ENCODE assay signal across 8 cellular contexts in the genomic region with DNA sequence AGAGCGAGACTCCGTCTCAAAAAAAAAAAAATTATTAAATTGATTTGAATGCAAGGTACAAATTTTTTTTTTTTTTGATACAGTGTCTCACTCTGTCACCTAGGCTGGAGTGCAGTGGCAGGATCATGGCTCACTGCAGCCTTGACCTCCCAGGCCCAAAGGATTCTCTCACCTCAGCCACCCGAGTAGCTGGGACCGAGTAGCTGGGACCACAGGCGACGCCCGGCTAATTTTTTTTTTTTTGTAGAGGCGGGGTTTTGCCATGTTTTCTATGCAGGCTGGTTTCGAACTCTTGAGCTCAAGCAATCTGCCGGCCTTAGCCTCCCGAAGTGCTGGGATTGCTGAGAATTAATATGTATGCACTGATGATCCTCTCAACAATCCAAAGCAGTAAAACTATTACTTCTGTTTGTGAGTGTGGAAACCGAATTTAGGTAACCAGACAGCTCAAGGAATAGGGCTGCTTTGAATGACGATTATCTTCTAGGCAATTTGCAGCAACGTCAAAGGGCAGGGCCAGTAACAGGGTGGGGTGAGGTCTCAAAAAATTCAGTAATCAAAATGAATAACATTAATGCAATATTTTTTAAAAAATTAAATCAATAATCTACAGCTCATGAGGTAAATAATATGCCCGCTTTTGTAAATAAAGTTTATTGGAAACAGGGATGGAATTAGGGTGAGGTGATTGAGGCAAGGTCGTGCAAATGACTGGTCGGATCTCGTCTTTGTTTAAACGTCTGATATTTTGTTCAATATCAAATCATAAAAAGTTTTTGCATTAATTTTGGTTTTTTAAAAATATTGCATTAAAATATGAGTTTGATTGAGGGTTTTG. TPM values are rescaled to one million over a fixed set of nuclear protein-coding genes. Genes with fewer than 3 reads are reported as not detected.
DNase-seq lines count a peak whose midpoint lies in the region; ATAC-seq and TF ChIP-seq lines count a peak whose summit lies in the region.

No MANE protein-coding gene starts in this region.

- peaks cover 36% of the 10 kb centered on the region for H3K36me3 ChIP-seq in DOHH2 (ENCODE audit: control insufficient read depth, low read length)
- H3K36me3 ChIP-seq in muscle layer of colon (ENCODE audit: insufficient read depth, low read length) = no peaks in the 10 kb centered on the region

- peaks cover 21% of the 10 kb centered on the region for H3K4me1 ChIP-seq in DOHH2 (ENCODE audit: control insufficient read depth, low read length)
- H3K4me1 ChIP-seq in muscle layer of colon (ENCODE audit: insufficient read depth, low read length) = no peaks in the 10 kb centered on the region

- DNase-seq in LoVo (ENCODE audit: low spot score) = peak; percentile 1
- peak; percentile 8 to 15 for DNase-seq in cardiac fibroblast (ENCODE audit: low read depth in 2 of 2)
- no peak for DNase-seq in 8988T
- DNase-seq in SKM-1 (lab: John Stamatoyannopoulos, UW; ENCODE audit: unreplicated experiment) = no peak
- DNase-seq in omental fat pad (ENCODE audit: low spot score) = no peak
- no peak for DNase-seq in activated CD4-positive, CD25-positive, alpha-beta regulatory T cell treated with anti-CD3 and anti-CD28 coated beads, Interleukin-2, amount 50 U/mL, for 72 hours

- H3K9ac ChIP-seq in muscle layer of colon (ENCODE audit: low read length) = no peak overlapping the region

- no peaks in the 10 kb centered on the region for H3K27me3 ChIP-seq in DOHH2 (ENCODE audit: control insufficient read depth, low read length)
- no peaks in the 10 kb centered on the region for H3K27me3 ChIP-seq in muscle layer of colon (ENCODE audit: control insufficient read depth in 1 of 2, insufficient read depth in 2 of 2, low read length in 2 of 2)

- H3K79me2 ChIP-seq in DOHH2 (ENCODE audit: control insufficient read depth, low read length) = peaks cover 53% of the 10 kb centered on the region

- ATAC-seq in omental fat pad (ENCODE audit: low FRiP score) = no peak

- TF ChIP-seq CTCF in DOHH2 (IDR thresholded peaks at IDR 0.05; ENCODE audit: low read depth, low read length, poor library complexity, severe bottlenecking) (no peak), cardiac fibroblast (IDR thresholded peaks at IDR 0.05; ENCODE audit: low read depth, low read length) (no peak), omental fat pad (IDR thresholded peaks at IDR 0.05) (no peak)

- H3K4me3 ChIP-seq in DOHH2 (ENCODE audit: low read length) (peak overlapping the region; percentile 82), cardiac fibroblast (replicated peaks in 1 of 2; ENCODE audit: low read depth in 2 of 2, low read length in 2 of 2) (peak overlapping the region; percentile 77 to 81), muscle layer of colon (ENCODE audit: low read depth in 1 of 2, low read length in 2 of 2) (peak overlapping the region; percentile 70 to 86)

- no peaks in the 10 kb centered on the region for H3K9me3 ChIP-seq in DOHH2 (ENCODE audit: control insufficient read depth, insufficient read depth, low read length)
- H3K9me3 ChIP-seq in muscle layer of colon (ENCODE audit: low read length) = no peaks in the 10 kb centered on the region

- H3F3A ChIP-seq in DOHH2 (ENCODE audit: control insufficient read depth, insufficient read depth) = peaks cover 13% of the 10 kb centered on the region

- no peaks in the 10 kb centered on the region for H4K20me1 ChIP-seq in DOHH2 (ENCODE audit: control insufficient read depth, insufficient read depth, low read depth, low read length)

- H3K27ac ChIP-seq in DOHH2 (ENCODE audit: low read depth, low read length) (peak overlapping the region; percentile 72), muscle layer of colon (ENCODE audit: low read depth, low read length) (peak overlapping the region; percentile 37)

- H3K4me2 ChIP-seq in DOHH2 (ENCODE audit: low read length) = peak overlapping the region; percentile 66

- H3K9me2 ChIP-seq in DOHH2 (replicated peaks; ENCODE audit: control insufficient read depth, low read length) = no peaks in the 10 kb centered on the region

RNA-seq across cellular contexts. Expression of gene CLSPN, which starts 1.2 kb away (rescaled TPM):
- 1 to 10 TPM in 1 of 4 donors, under 1 TPM in 3; 0.13 to 2.3 (median 0.50) TPM for total RNA-seq in omental fat pad

RNA-seq across cellular contexts. Expression of gene AGO4, which starts 39.2 kb away (rescaled TPM):
- total RNA-seq in omental fat pad = 10 to 100 TPM in 3 of 4 donors, 1 to 10 TPM in 1; 9.2 to 28.2 (median 18.4) TPM

RNA-seq across cellular contexts. Expression of gene C1orf216, which starts 49.9 kb away (rescaled TPM):
- total RNA-seq in omental fat pad = 10 to 100 TPM in 3 of 4 donors, 1 to 10 TPM in 1; 9.6 to 28.8 (median 15.5) TPM

Comparison
In these comparisons a context has a peak if more than half of its experiments do, and no peak if none do; other contexts are left out.
1. DNase-seq: peak in LoVo (single experiment) and cardiac fibroblast (2 of 2); none in 8988T (single experiment), SKM-1 (single experiment), omental fat pad (single experiment) and activated CD4-positive, CD25-positive, alpha-beta regulatory T cell treated with anti-CD3 and anti-CD28 coated beads, Interleukin-2, amount 50 U/mL, for 72 hours (single experiment).
2. Peak in every context shown above with its lines, with median percentiles within 50 percentile points of each other: H3K4me3 ChIP-seq.